14 cellular contexts compared by ENCODE assay signal in genomic region chr15:90743407-90743806, GRCh38. TPM values are rescaled to one million over a fixed set of nuclear protein-coding genes. Genes with fewer than 3 reads are reported as not detected.
DNase-seq lines count a peak whose midpoint lies in the region; ATAC-seq and TF ChIP-seq lines count a peak whose summit lies in the region.
"Had no signal": no experiment of that assay in that cellular context is flagged by ENCODE, and none has a peak within 500 bp of the region (broad histone marks: within the 10 kb centered on the region; RNA-seq: fewer than 3 reads in every experiment).

No MANE protein-coding gene starts in this region.

- CTCF ChIA-PET in activated CD8-positive, alpha-beta T cell treated with anti-CD3 and anti-CD28 coated beads, Interleukin-2, amount 10 ng/mL, durations not matched to agents 7 days and 5 days (lab: Charles Lee): no interaction called here
- CTCF ChIA-PET in activated CD8-positive, alpha-beta T cell treated with anti-CD3 and anti-CD28 coated beads for 36 hours (lab: Charles Lee): no interaction called here
- CTCF ChIA-PET in HEK293 (lab: Yijun Ruan, JAX): no interaction called here

- H3K4me1 Mint-ChIP-seq in activated CD8-positive, alpha-beta T cell treated with anti-CD3 and anti-CD28 coated beads, Interleukin-2, amount 10 ng/mL, durations not matched to agents 7 days and 5 days (ENCODE audit: low read depth): peaks cover 28% of the 10 kb centered on the region
- peaks cover 23% of the 10 kb centered on the region for H3K4me1 Mint-ChIP-seq in activated CD8-positive, alpha-beta T cell treated with anti-CD3 and anti-CD28 coated beads for 36 hours (ENCODE audit: low read depth)
- H3K4me1 Mint-ChIP-seq in activated T-helper 17 cell treated with anti-CD3 and anti-CD28 coated beads, Interleukin-2, amount 50 U/mL, for 72 hours: peaks cover 31% of the 10 kb centered on the region
- peaks cover 0 to 23% of the 10 kb centered on the region in 2 donors for H3K4me1 Mint-ChIP-seq in stimulated activated naive B cell treated with anti-CD40 and anti-IgM and Interleukin-4, amounts not matched to agents 10 μg/mL and 1 μg/mL and 100 μg/mL, for 72 hours

- H3K27ac ChIP-seq in HEK293 (ENCODE audit: extremely low read depth, low read depth, low read length): no peak overlapping the region

- no peak for TF ChIP-seq CTCF in activated CD8-positive, alpha-beta T cell treated with anti-CD3 and anti-CD28 coated beads for 36 hours (IDR thresholded peaks at IDR 0.05)
- no peak for TF ChIP-seq CTCF in HEK293 (tag by site-specific recombination; IDR thresholded peaks at IDR 0.05)

- H3K36me3 Mint-ChIP-seq in activated CD8-positive, alpha-beta T cell treated with anti-CD3 and anti-CD28 coated beads, Interleukin-2, amount 10 ng/mL, durations not matched to agents 7 days and 5 days (ENCODE audit: low read depth): peaks cover 50% of the 10 kb centered on the region
- H3K36me3 Mint-ChIP-seq in activated CD8-positive, alpha-beta T cell treated with anti-CD3 and anti-CD28 coated beads for 36 hours (ENCODE audit: low read depth): peaks cover 27% of the 10 kb centered on the region
- H3K36me3 Mint-ChIP-seq in activated T-helper 17 cell treated with anti-CD3 and anti-CD28 coated beads, Interleukin-2, amount 50 U/mL, for 72 hours (ENCODE audit: low read depth): peaks cover 40% of the 10 kb centered on the region
- peaks cover 13 to 27% of the 10 kb centered on the region in 2 donors for H3K36me3 Mint-ChIP-seq in stimulated activated naive B cell treated with anti-CD40 and anti-IgM and Interleukin-4, amounts not matched to agents 10 μg/mL and 1 μg/mL and 100 μg/mL, for 72 hours

- H3K4me3 Mint-ChIP-seq in activated CD8-positive, alpha-beta T cell treated with anti-CD3 and anti-CD28 coated beads, Interleukin-2, amount 10 ng/mL, durations not matched to agents 7 days and 5 days: no peak overlapping the region
- H3K4me3 Mint-ChIP-seq in activated CD8-positive, alpha-beta T cell treated with anti-CD3 and anti-CD28 coated beads for 36 hours: no peak overlapping the region
- H3K4me3 Mint-ChIP-seq in activated T-helper 17 cell treated with anti-CD3 and anti-CD28 coated beads, Interleukin-2, amount 50 U/mL, for 72 hours: peak overlapping the region; percentile 4
- no peak overlapping the region for H3K4me3 Mint-ChIP-seq in stimulated activated naive B cell treated with anti-CD40 and anti-IgM and Interleukin-4, amounts not matched to agents 10 μg/mL and 1 μg/mL and 100 μg/mL, for 72 hours
- H3K4me3 Mint-ChIP-seq: CD4-positive, alpha-beta memory T cell had no signal

- H3K36me3 ChIP-seq in HEK293 (ENCODE audit: control insufficient read depth in 2 of 2, insufficient read depth in 1 of 2, low read length in 2 of 2): peaks cover 3 to 4% of the 10 kb centered on the region in 2 experiments; a peak in 2 of 3 replicates

- no peaks in the 10 kb centered on the region for H3K27me3 Mint-ChIP-seq in activated CD8-positive, alpha-beta T cell treated with anti-CD3 and anti-CD28 coated beads, Interleukin-2, amount 10 ng/mL, durations not matched to agents 7 days and 5 days (ENCODE audit: low read depth)
- no peaks in the 10 kb centered on the region for H3K27me3 Mint-ChIP-seq in activated CD8-positive, alpha-beta T cell treated with anti-CD3 and anti-CD28 coated beads for 36 hours
- no peaks in the 10 kb centered on the region for H3K27me3 Mint-ChIP-seq in activated T-helper 17 cell treated with anti-CD3 and anti-CD28 coated beads, Interleukin-2, amount 50 U/mL, for 72 hours
- no peaks in the 10 kb centered on the region for H3K27me3 Mint-ChIP-seq in stimulated activated naive B cell treated with anti-CD40 and anti-IgM and Interleukin-4, amounts not matched to agents 10 μg/mL and 1 μg/mL and 100 μg/mL, for 72 hours
- H3K27me3 Mint-ChIP-seq: CD4-positive, alpha-beta memory T cell had no signal

- no peaks in the 10 kb centered on the region for H3K4me1 ChIP-seq in HEK293 (ENCODE audit: control insufficient read depth, insufficient read depth, low read length)

- peak; percentile 10 for DNase-seq in activated CD8-positive, alpha-beta T cell treated with anti-CD3 and anti-CD28 coated beads, Interleukin-2, amount 10 ng/mL, durations not matched to agents 7 days and 5 days
- DNase-seq in activated CD8-positive, alpha-beta T cell treated with anti-CD3 and anti-CD28 coated beads for 36 hours: no peak
- DNase-seq in stimulated activated naive B cell treated with anti-CD40 and anti-IgM and Interleukin-4, amounts not matched to agents 10 μg/mL and 1 μg/mL and 100 μg/mL, for 72 hours: no peak
- DNase-seq in nucleus accumbens (lab: John Stamatoyannopoulos, UW) (no peak), NCI-H2227 (lab: John Stamatoyannopoulos, UW; ENCODE audit: unreplicated experiment) (no peak)
- DNase-seq: 8988T; ACHN; CD4-positive, alpha-beta memory T cell; DMS79; HCEC 1CT had no signal

- H3K27ac Mint-ChIP-seq in activated CD8-positive, alpha-beta T cell treated with anti-CD3 and anti-CD28 coated beads, Interleukin-2, amount 10 ng/mL, durations not matched to agents 7 days and 5 days: no peak overlapping the region
- no peak overlapping the region for H3K27ac Mint-ChIP-seq in activated CD8-positive, alpha-beta T cell treated with anti-CD3 and anti-CD28 coated beads for 36 hours
- peak overlapping the region; percentile 38 for H3K27ac Mint-ChIP-seq in activated T-helper 17 cell treated with anti-CD3 and anti-CD28 coated beads, Interleukin-2, amount 50 U/mL, for 72 hours
- peak overlapping the region; percentile 25 for H3K27ac Mint-ChIP-seq in stimulated activated naive B cell treated with anti-CD40 and anti-IgM and Interleukin-4, amounts not matched to agents 10 μg/mL and 1 μg/mL and 100 μg/mL, for 72 hours
- H3K27ac Mint-ChIP-seq: CD4-positive, alpha-beta memory T cell had no signal

- POLR2A ChIA-PET in activated CD8-positive, alpha-beta T cell treated with anti-CD3 and anti-CD28 coated beads, Interleukin-2, amount 10 ng/mL, durations not matched to agents 7 days and 5 days (lab: Charles Lee): interaction anchor here (0.6 kb wide), 1 partner anchor 265 kb away, joined by 7 read pairs; no protein-coding TSS in a partner anchor
- POLR2A ChIA-PET in activated CD8-positive, alpha-beta T cell treated with anti-CD3 and anti-CD28 coated beads for 36 hours (lab: Charles Lee): no interaction called here
- POLR2A ChIA-PET in HEK293 (lab: Yijun Ruan, JAX): interaction anchor here (0.6 kb wide), 1 partner anchor 141 kb away, joined by 3 read pairs; no protein-coding TSS in a partner anchor

- intact Hi-C loops in activated CD8-positive, alpha-beta T cell treated with anti-CD3 and anti-CD28 coated beads for 36 hours (cut with micrococcal nuclease): no loop called here

- H3K9me3 ChIP-seq in HEK293 (ENCODE audit: control insufficient read depth, insufficient read depth, low read depth, low read length): no peaks in the 10 kb centered on the region

- H3K9me3 Mint-ChIP-seq in activated CD8-positive, alpha-beta T cell treated with anti-CD3 and anti-CD28 coated beads, Interleukin-2, amount 10 ng/mL, durations not matched to agents 7 days and 5 days (ENCODE audit: insufficient read depth): no peaks in the 10 kb centered on the region
- H3K9me3 Mint-ChIP-seq in activated CD8-positive, alpha-beta T cell treated with anti-CD3 and anti-CD28 coated beads for 36 hours: peaks cover 10% of the 10 kb centered on the region
- H3K9me3 Mint-ChIP-seq in activated T-helper 17 cell treated with anti-CD3 and anti-CD28 coated beads, Interleukin-2, amount 50 U/mL, for 72 hours: peaks cover 5% of the 10 kb centered on the region
- peaks cover 8 to 9% of the 10 kb centered on the region in 2 donors for H3K9me3 Mint-ChIP-seq in stimulated activated naive B cell treated with anti-CD40 and anti-IgM and Interleukin-4, amounts not matched to agents 10 μg/mL and 1 μg/mL and 100 μg/mL, for 72 hours

- H3K4me3 ChIP-seq in HEK293 (ENCODE audit: low read depth, low read length): no peak overlapping the region
- H3K4me3 ChIP-seq: BLaER1 treated with 17β-estradiol and CSF1 and Interleukin-3, amounts not matched to agents 10 nM and 100 nM; GM12878 had no signal

- ATAC-seq in activated CD8-positive, alpha-beta T cell treated with anti-CD3 and anti-CD28 coated beads, Interleukin-2, amount 10 ng/mL, durations not matched to agents 7 days and 5 days: no peak
- ATAC-seq in activated CD8-positive, alpha-beta T cell treated with anti-CD3 and anti-CD28 coated beads for 36 hours: no peak
- no peak for ATAC-seq in activated T-helper 17 cell treated with anti-CD3 and anti-CD28 coated beads, Interleukin-2, amount 50 U/mL, for 72 hours (replicated peaks)
- ATAC-seq in stimulated activated naive B cell treated with anti-CD40 and anti-IgM and Interleukin-4, amounts not matched to agents 10 μg/mL and 1 μg/mL and 100 μg/mL, for 72 hours (replicated peaks): no peak
- ATAC-seq: GM12878 had no signal

TF ChIP-seq in HEK293, 187 proteins besides CTCF, POLR2A, EP300 and RAD21:
- TF ChIP-seq ZNF350 (tag by site-specific recombination; IDR thresholded peaks at IDR 0.05): no peak
- TF ChIP-seq MEIS1 (CRISPR knock-in tag; IDR thresholded peaks at IDR 0.05; ENCODE audit: borderline replicate concordance): no peak
- 0 out of 2 replicates have a peak, but pooled peaks have one; percentile 29 for TF ChIP-seq ZNF121 (tag by site-specific recombination; IDR thresholded peaks at IDR 0.05)
TF ChIP-seq in HEK293: peak in this region for 1.

RNA-seq across cellular contexts. Expression of gene BLM, which starts 26.3 kb away (rescaled TPM):
- 10 to 100 TPM; 52.3 to 57.4 TPM for total RNA-seq in activated CD8-positive, alpha-beta T cell treated with anti-CD3 and anti-CD28 coated beads, Interleukin-2, amount 10 ng/mL, durations not matched to agents 7 days and 5 days
- total RNA-seq in activated CD8-positive, alpha-beta T cell treated with anti-CD3 and anti-CD28 coated beads for 36 hours: 10 to 100 TPM; 45.2 to 53.6 TPM
- 10 to 100 TPM; 68.2 to 81.4 TPM for total RNA-seq in activated T-helper 17 cell treated with anti-CD3 and anti-CD28 coated beads, Interleukin-2, amount 50 U/mL, for 72 hours

Comparison
In these comparisons a context has a peak if more than half of its experiments do, and no peak if none do; other contexts are left out.
1. H3K27ac Mint-ChIP-seq: peak in activated T-helper 17 cell treated with anti-CD3 and anti-CD28 coated beads, Interleukin-2, amount 50 U/mL, for 72 hours (single experiment) and stimulated activated naive B cell treated with anti-CD40 and anti-IgM and Interleukin-4, amounts not matched to agents 10 μg/mL and 1 μg/mL and 100 μg/mL, for 72 hours (single experiment); none in activated CD8-positive, alpha-beta T cell treated with anti-CD3 and anti-CD28 coated beads, Interleukin-2, amount 10 ng/mL, durations not matched to agents 7 days and 5 days (single experiment) and activated CD8-positive, alpha-beta T cell treated with anti-CD3 and anti-CD28 coated beads for 36 hours (single experiment).